In the genomic region with DNA sequence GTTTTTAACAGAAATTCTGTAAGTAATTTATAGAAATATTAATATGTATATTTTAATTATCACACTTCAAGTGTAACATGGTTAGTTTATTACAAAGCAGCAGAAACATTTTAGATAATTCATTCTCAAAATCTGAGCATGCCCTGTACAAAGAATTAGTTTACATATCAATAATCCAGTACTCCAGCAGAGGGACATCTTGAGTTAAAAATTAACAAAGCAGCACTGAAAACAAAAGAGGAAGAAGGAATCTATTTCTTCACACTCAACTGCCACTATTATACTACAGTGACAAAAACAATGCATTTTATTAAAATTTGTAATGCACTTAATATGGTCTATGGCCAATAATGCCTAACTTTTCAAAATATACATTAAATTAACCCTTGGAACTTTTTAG, we compare ENCODE assay signal across 9 cellular contexts.
DNase-seq lines count a peak whose midpoint lies in the region; ATAC-seq, FAIRE-seq and TF ChIP-seq lines count a peak whose summit lies in the region.
"Had no signal": no experiment of that assay in that cellular context is flagged by ENCODE, and none has a peak within 500 bp of the region (broad histone marks: within the 10 kb centered on the region; RNA-seq: fewer than 3 reads in every experiment).

No MANE protein-coding gene starts in this region.

- H3K27ac ChIP-seq in testis (no peak overlapping the region), suprapubic skin (no peak overlapping the region)

- H3K4me1 ChIP-seq in testis, result no peaks in the 10 kb centered on the region
- H3K4me1 ChIP-seq in suprapubic skin, result no peaks in the 10 kb centered on the region

- H3K36me3 ChIP-seq in testis (ENCODE audit: low read depth, missing control alignments) (no peaks in the 10 kb centered on the region), suprapubic skin (no peaks in the 10 kb centered on the region)

- H3K4me1 Mint-ChIP-seq in naive thymus-derived CD8-positive, alpha-beta T cell, result no peaks in the 10 kb centered on the region

- H3K27me3 ChIP-seq in testis, result no peaks in the 10 kb centered on the region
- H3K27me3 ChIP-seq in suprapubic skin, result no peaks in the 10 kb centered on the region

- no peak overlapping the region for H3K4me3 ChIP-seq in testis
- H3K4me3 ChIP-seq in suprapubic skin, result no peak overlapping the region

- H3K9me3 ChIP-seq in testis (no peaks in the 10 kb centered on the region), suprapubic skin (no peaks in the 10 kb centered on the region)

- TF ChIP-seq POLR2A in testis (IDR thresholded peaks at IDR 0.05) (no peak), suprapubic skin (IDR thresholded peaks at IDR 0.05) (no peak)

- peaks cover 0 to 3% (median 0%) of the 10 kb centered on the region in 9 donors for H3K9me3 Mint-ChIP-seq in naive thymus-derived CD8-positive, alpha-beta T cell

- TF ChIP-seq EP300 in suprapubic skin (IDR thresholded peaks at IDR 0.05), result no peak

- ATAC-seq in naive thymus-derived CD8-positive, alpha-beta T cell, result no peak

- H3K4me3 Mint-ChIP-seq in naive thymus-derived CD8-positive, alpha-beta T cell, result no peak overlapping the region

- no peaks in the 10 kb centered on the region for H3K36me3 Mint-ChIP-seq in naive thymus-derived CD8-positive, alpha-beta T cell

- DNase-seq in NCI-H2196 (lab: John Stamatoyannopoulos, UW; ENCODE audit: unreplicated experiment) (peak; percentile 0), NCI-H2196 treated with DMSO at 0.1 percent for 48 hours (lab: John Stamatoyannopoulos, UW; ENCODE audit: unreplicated experiment) (no peak), NCI-H226 (peak; percentile 1), testis (no peak), dedifferentiated amniotic fluid mesenchymal stem cell (ENCODE audit: extremely low spot score) (no peak), suprapubic skin (ENCODE audit: low spot score in 2 of 2) (no peak)
- no peak for DNase-seq in naive thymus-derived CD8-positive, alpha-beta T cell
- DNase-seq: stimulated activated CD8-positive, alpha-beta memory T cell treated with anti-CD3 and anti-CD28 coated beads, Interleukin-4, amount 100 ng/mL, for 48 hours had no signal

- POLR2A ChIA-PET in naive thymus-derived CD8-positive, alpha-beta T cell (lab: Charles Lee), result no interaction called here

- intact Hi-C loops in testis (cut with DNase I; ENCODE audit: low total_unique reads), result no loop called here

- no peak overlapping the region for H3K27ac Mint-ChIP-seq in naive thymus-derived CD8-positive, alpha-beta T cell

- peak in 2 of 3 experiments; percentile 17 to 21 for TF ChIP-seq CTCF in testis (IDR thresholded peaks at IDR 0.05)
- TF ChIP-seq CTCF in suprapubic skin (IDR thresholded peaks at IDR 0.05), result no peak

- peak; percentile 72 for FAIRE-seq in endometrium (lab: Jason Lieb, UNC)

- no peaks in the 10 kb centered on the region for H3K27me3 Mint-ChIP-seq in naive thymus-derived CD8-positive, alpha-beta T cell

Comparison
In these comparisons a context has a peak if more than half of its experiments do, and no peak if none do; other contexts are left out.
1. DNase-seq: peak in NCI-H2196 (single experiment) and NCI-H226 (single experiment); none in NCI-H2196 treated with DMSO at 0.1 percent for 48 hours (single experiment), testis (single experiment), naive thymus-derived CD8-positive, alpha-beta T cell (0 of 10), dedifferentiated amniotic fluid mesenchymal stem cell (single experiment) and suprapubic skin (0 of 2).
2. CTCF ChIP-seq: peak in testis (2 of 3); none in suprapubic skin (0 of 2).